Comparison of ENCODE assay signal across 28 cellular contexts in genomic region chr11:2209900-2210321, GRCh38. TPM values are rescaled to one million over a fixed set of nuclear protein-coding genes. Genes with fewer than 3 reads are reported as not detected.
DNase-seq lines count a peak whose midpoint lies in the region; ATAC-seq and TF ChIP-seq lines count a peak whose summit lies in the region.
"Had no signal": no experiment of that assay in that cellular context is flagged by ENCODE, and none has a peak within 500 bp of the region (broad histone marks: within the 10 kb centered on the region; RNA-seq: fewer than 3 reads in every experiment).

No MANE protein-coding gene starts in this region.

- H3K36me3 Mint-ChIP-seq in type B pancreatic cell: no peaks in the 10 kb centered on the region
- H3K36me3 Mint-ChIP-seq: CD4-positive, alpha-beta memory T cell had no signal

- no peaks in the 10 kb centered on the region for H3K79me1 ChIP-seq in mesenchymal stem cell (replicated peaks; ENCODE audit: low read length, poor library complexity, severe bottlenecking)

- H3K4me3 Mint-ChIP-seq in type B pancreatic cell: no peak overlapping the region
- H3K4me3 Mint-ChIP-seq: activated T-helper 17 cell treated with anti-CD3 and anti-CD28 coated beads, Interleukin-2, amount 50 U/mL, for 72 hours; CD4-positive, alpha-beta memory T cell; H9; stimulated activated naive CD8-positive, alpha-beta T cell treated with anti-CD3 and anti-CD28 coated beads, Interleukin-15, Interleukin-2, amounts not matched to agents 100 ng/mL and 50 ng/mL, for 24 hours had no signal

- H3K14ac ChIP-seq in mesenchymal stem cell (ENCODE audit: low read length in 2 of 2): no peak overlapping the region

- H3K4me2 ChIP-seq in mesenchymal stem cell (ENCODE audit: low read length, poor library complexity, severe bottlenecking): no peak overlapping the region
- H3K4me2 ChIP-seq in PC-3 (ENCODE audit: low read length): no peak overlapping the region

- H3K4me1 ChIP-seq in right atrium auricular region (no peaks in the 10 kb centered on the region), mesenchymal stem cell (ENCODE audit: control insufficient read depth, insufficient read depth, low read depth, low read length) (peaks cover 57% of the 10 kb centered on the region), PC-3 (ENCODE audit: insufficient read depth, low read length) (no peaks in the 10 kb centered on the region)
- H3K4me1 ChIP-seq: psoas muscle, tibial nerve had no signal

- no peak for ATAC-seq in left cardiac atrium
- no peak for ATAC-seq in HG02678 (IDR thresholded peaks at IDR 0.05; ENCODE audit: unreplicated experiment)
- ATAC-seq in HG02588 (IDR thresholded peaks at IDR 0.05; ENCODE audit: unreplicated experiment): no peak
- no peak for ATAC-seq in PC-3
- ATAC-seq: activated T-helper 17 cell treated with anti-CD3 and anti-CD28 coated beads, Interleukin-2, amount 50 U/mL, for 72 hours; left lobe of liver; psoas muscle had no signal

- CTCF ChIA-PET in PC-3 (lab: Charles Lee): no interaction called here

- TF ChIP-seq CTCF in right atrium auricular region (IDR thresholded peaks at IDR 0.05) (no peak), VCaP (conservative IDR thresholded peaks at IDR 0.05) (no peak), type B pancreatic cell (conservative IDR thresholded peaks at IDR 0.05) (no peak), PC-3 (conservative IDR thresholded peaks at IDR 0.05; ENCODE audit: low read depth, low read length) (no peak)

- H3K9me3 ChIP-seq in right atrium auricular region (no peaks in the 10 kb centered on the region), mesenchymal stem cell (ENCODE audit: control insufficient read depth, low read length) (peaks cover 5% of the 10 kb centered on the region), PC-3 (ENCODE audit: low read length) (no peaks in the 10 kb centered on the region)
- H3K9me3 ChIP-seq: MG63, psoas muscle had no signal

- DNase-seq in right atrium auricular region (ENCODE audit: low spot score) (peak; percentile 28), left cardiac atrium (no peak), mesenchymal stem cell (no peak), type B pancreatic cell (ENCODE audit: extremely low spot score, unreplicated experiment) (peak; percentile 65), PC-3 (no peak)
- DNase-seq: amygdala; caudate nucleus; GF-D8; MG63; NCI-H1436 treated with DMSO at 0.1 percent for 48 hours; NCI-H524 treated with DMSO at 0.1 percent for 48 hours; stimulated activated CD4-positive, alpha-beta T cell treated with anti-CD3 and anti-CD28 coated beads, Interleukin-2, amount 100 ng/mL, for 48 hours; T1000 had no signal

- WGBS in mesenchymal stem cell: 79% methylated on average over 12 of the region's 12 CpGs

- H2BK12ac ChIP-seq in mesenchymal stem cell (ENCODE audit: low read length in 2 of 2): no peak overlapping the region

- H2AFZ ChIP-seq in mesenchymal stem cell (ENCODE audit: low read depth, low read length): no peak overlapping the region
- H2AFZ ChIP-seq in PC-3 (ENCODE audit: low read length): no peak overlapping the region

- no peak overlapping the region for H4K91ac ChIP-seq in mesenchymal stem cell (ENCODE audit: low read length)

- BruUV-seq in PC-3 (replicated peaks; lab: Mats Ljungman, UMichigan): no TSS peak

- no peaks in the 10 kb centered on the region for H3K9me3 Mint-ChIP-seq in type B pancreatic cell
- H3K9me3 Mint-ChIP-seq: activated T-helper 17 cell treated with anti-CD3 and anti-CD28 coated beads, Interleukin-2, amount 50 U/mL, for 72 hours; CD4-positive, alpha-beta memory T cell; H9; stimulated activated naive CD8-positive, alpha-beta T cell treated with anti-CD3 and anti-CD28 coated beads, Interleukin-15, Interleukin-2, amounts not matched to agents 100 ng/mL and 50 ng/mL, for 24 hours had no signal

- intact Hi-C loops in left cardiac atrium (cut with DNase I): loop anchor here in 1 of 2 donors (10.0 kb wide), 1 partner anchor 315 kb away; no protein-coding TSS in a partner anchor
- intact Hi-C loops in PC-3 (cut with micrococcal nuclease): no loop called here

- no peak overlapping the region for H2BK15ac ChIP-seq in mesenchymal stem cell (ENCODE audit: low read depth, poor library complexity, severe bottlenecking)

- H3K18ac ChIP-seq in mesenchymal stem cell (ENCODE audit: low read depth in 1 of 2, low read length in 2 of 2): no peak overlapping the region

- H4K20me1 ChIP-seq in PC-3 (ENCODE audit: low read length): no peaks in the 10 kb centered on the region

- no peak overlapping the region for H3K23ac ChIP-seq in mesenchymal stem cell (ENCODE audit: low read length in 2 of 2)

- H3F3A ChIP-seq in PC-3 (ENCODE audit: low read length, unreplicated experiment): no peaks in the 10 kb centered on the region

- no peak overlapping the region for H3K4ac ChIP-seq in mesenchymal stem cell (ENCODE audit: low read depth in 1 of 2, low read length in 2 of 2)

- peaks cover 5% of the 10 kb centered on the region for H3K27me3 Mint-ChIP-seq in type B pancreatic cell
- H3K27me3 Mint-ChIP-seq: activated T-helper 17 cell treated with anti-CD3 and anti-CD28 coated beads, Interleukin-2, amount 50 U/mL, for 72 hours; stimulated activated naive CD8-positive, alpha-beta T cell treated with anti-CD3 and anti-CD28 coated beads, Interleukin-15, Interleukin-2, amounts not matched to agents 100 ng/mL and 50 ng/mL, for 24 hours had no signal

- no peak overlapping the region for H3K27ac ChIP-seq in right atrium auricular region
- H3K27ac ChIP-seq in VCaP: peak overlapping the region; percentile 83
- no peak overlapping the region for H3K27ac ChIP-seq in mesenchymal stem cell (ENCODE audit: low read length, poor library complexity, severe bottlenecking)
- no peak overlapping the region for H3K27ac ChIP-seq in PC-3 (ENCODE audit: low read length)
- H3K27ac ChIP-seq: psoas muscle, skin epidermis, tibial nerve had no signal

- H4K8ac ChIP-seq in mesenchymal stem cell (ENCODE audit: low read length): no peak overlapping the region

- H3K9me2 ChIP-seq in PC-3 (replicated peaks; ENCODE audit: low read length): no peaks in the 10 kb centered on the region

- H2AK5ac ChIP-seq in mesenchymal stem cell (ENCODE audit: low read length, severe bottlenecking): peak overlapping the region; percentile 43

- H2BK5ac ChIP-seq in mesenchymal stem cell (ENCODE audit: low read depth, low read length, poor library complexity, severe bottlenecking): peak overlapping the region; percentile 20

- peaks cover 28% of the 10 kb centered on the region for H3K4me1 Mint-ChIP-seq in type B pancreatic cell (ENCODE audit: unreplicated experiment)

- no peak overlapping the region for H3K27ac Mint-ChIP-seq in type B pancreatic cell
- H3K27ac Mint-ChIP-seq: activated T-helper 17 cell treated with anti-CD3 and anti-CD28 coated beads, Interleukin-2, amount 50 U/mL, for 72 hours; CD4-positive, alpha-beta memory T cell; H9; stimulated activated naive CD8-positive, alpha-beta T cell treated with anti-CD3 and anti-CD28 coated beads, Interleukin-15, Interleukin-2, amounts not matched to agents 100 ng/mL and 50 ng/mL, for 24 hours had no signal

- H3K27me3 ChIP-seq in right atrium auricular region (no peaks in the 10 kb centered on the region), mesenchymal stem cell (ENCODE audit: control insufficient read depth in 1 of 2, insufficient read depth in 1 of 2, low read length in 2 of 2) (peaks cover 9 to 31% of the 10 kb centered on the region in 2 experiments), PC-3 (ENCODE audit: low read length) (no peaks in the 10 kb centered on the region)
- H3K27me3 ChIP-seq: MG63 had no signal

- POLR2A ChIA-PET in PC-3 (lab: Charles Lee; ENCODE audit: unreplicated experiment): no interaction called here

- H3K4me3 ChIP-seq in right atrium auricular region (no peak overlapping the region), mesenchymal stem cell (ENCODE audit: insufficient read depth in 1 of 2, low read depth in 1 of 2, low read length in 2 of 2) (no peak overlapping the region), PC-3 (ENCODE audit: low read length) (no peak overlapping the region)
- H3K4me3 ChIP-seq: MG63, psoas muscle, skin epidermis, tibial nerve had no signal

- H3K9ac ChIP-seq in mesenchymal stem cell (ENCODE audit: low read length) (no peak overlapping the region), PC-3 (ENCODE audit: low read length) (no peak overlapping the region)

- H2BK120ac ChIP-seq in mesenchymal stem cell (ENCODE audit: low read depth, low read length): no peak overlapping the region

- no peaks in the 10 kb centered on the region for H3K79me2 ChIP-seq in PC-3 (ENCODE audit: low read length)

- H3K36me3 ChIP-seq in right atrium auricular region: no peaks in the 10 kb centered on the region
- peaks cover 0 to 2% of the 10 kb centered on the region in 2 experiments for H3K36me3 ChIP-seq in mesenchymal stem cell (ENCODE audit: control insufficient read depth in 1 of 2, insufficient read depth in 2 of 2, low read depth in 1 of 2, low read length in 2 of 2)
- H3K36me3 ChIP-seq in PC-3 (ENCODE audit: low read depth, low read length): no peaks in the 10 kb centered on the region
- H3K36me3 ChIP-seq: MG63, tibial nerve had no signal

RNA-seq across cellular contexts. Expression of gene TH, which starts 38.3 kb away (rescaled TPM):
- total RNA-seq in right atrium auricular region (not detected), left cardiac atrium (not detected), type B pancreatic cell (ENCODE audit: low replicate concordance) (2.2 and 11.1 TPM in 2 replicates), PC-3 (2014; rRNA removed) (8.3 and 11.2 TPM in 2 replicates)
- polyA plus RNA-seq in mesenchymal stem cell (2013, experiment 1 of 2): not detected
- not detected for polyA plus RNA-seq in mesenchymal stem cell (2013, experiment 2 of 2)
- total RNA-seq: activated T-helper 17 cell treated with anti-CD3 and anti-CD28 coated beads, Interleukin-2, amount 50 U/mL, for 72 hours; CD4-positive, alpha-beta memory T cell; endothelial cell of umbilical vein; H9; left lobe of liver; mononuclear cell had no signal
- polyA plus RNA-seq: CD4-positive, alpha-beta memory T cell; endothelial cell of umbilical vein had no signal

RNA-seq across cellular contexts. Expression of gene INS, which starts 48.9 kb away (rescaled TPM):
- not detected for total RNA-seq in right atrium auricular region
- total RNA-seq in left cardiac atrium: not detected
- polyA plus RNA-seq in mesenchymal stem cell (2013, experiment 1 of 2): not detected
- not detected for polyA plus RNA-seq in mesenchymal stem cell (2013, experiment 2 of 2)
- total RNA-seq in type B pancreatic cell (ENCODE audit: low replicate concordance): 1,584 and 3,976 TPM in 2 replicates
- not detected in 2 replicates for total RNA-seq in PC-3 (2014; rRNA removed)
- total RNA-seq: activated T-helper 17 cell treated with anti-CD3 and anti-CD28 coated beads, Interleukin-2, amount 50 U/mL, for 72 hours; CD4-positive, alpha-beta memory T cell; dermis microvascular lymphatic vessel endothelial cell; endothelial cell of umbilical vein; H9; left lobe of liver; mononuclear cell; psoas muscle had no signal
- polyA plus RNA-seq: CD4-positive, alpha-beta memory T cell; endothelial cell of umbilical vein; neural cell had no signal

Comparison
In these comparisons a context has a peak if more than half of its experiments do, and no peak if none do; other contexts are left out.
1. DNase-seq: peak in right atrium auricular region (single experiment) and type B pancreatic cell (single experiment); none in left cardiac atrium (single experiment), mesenchymal stem cell (single experiment) and PC-3 (single experiment).
2. RNA of gene INS, which starts 48.9 kb away (total RNA-seq): 1,584 to 3,976 TPM in type B pancreatic cell; not detected in right atrium auricular region, not detected in left cardiac atrium and not detected in PC-3; every median in the first group is over 1,000 times any median in the second.